In genomic region chr9:115385383-115386122, GRCh38 we compare ENCODE assay signal across 16 cellular contexts.
"Had no signal": no experiment of that assay in that cellular context is flagged by ENCODE, and none has a peak within 500 bp of the region (broad histone marks: within the 10 kb centered on the region; RNA-seq: fewer than 3 reads in every experiment).

No MANE protein-coding gene starts in this region.

- H3K36me3 ChIP-seq: heart right ventricle, upper lobe of left lung had no signal

- DNase-seq: activated CD4-positive, alpha-beta T cell treated with anti-CD3 and anti-CD28 coated beads for 4 hours; activated CD4-positive, alpha-beta T cell treated with anti-CD3 and anti-CD28 coated beads, Interleukin-2, amount 50 U/mL, for 48 hours; activated effector memory CD4-positive, alpha-beta T cell treated with Interleukin-2 at 50 U/mL for 16 hours; activated naive CD4-positive, alpha-beta T cell treated with anti-CD3 and anti-CD28 coated beads for 36 hours; activated naive CD8-positive, alpha-beta T cell treated with anti-CD3 and anti-CD28 coated beads, Interleukin-2, amount 10 ng/mL, durations not matched to agents 7 days and 5 days; activated T-cell treated with anti-CD3 and anti-CD28 coated beads, Interleukin-2, amount 50 U/mL, for 72 hours; amygdala; heart right ventricle; naive B cell; occipital lobe; small intestine; stimulated activated CD4-positive, alpha-beta T cell treated with anti-CD3 and anti-CD28 coated beads, Interleukin-2, amount 100 ng/mL, for 24 hours had no signal

- H3K27me3 ChIP-seq: heart right ventricle, upper lobe of left lung had no signal

- H3K27me3 Mint-ChIP-seq: activated naive CD8-positive, alpha-beta T cell treated with anti-CD3 and anti-CD28 coated beads, Interleukin-2, amount 10 ng/mL, durations not matched to agents 7 days and 5 days; naive B cell; stimulated activated memory B cell treated with anti-CD40 and anti-IgM and Interleukin-4, amounts not matched to agents 10 μg/mL and 1 μg/mL and 100 μg/mL, for 72 hours had no signal

- H3K4me1 Mint-ChIP-seq: activated naive CD8-positive, alpha-beta T cell treated with anti-CD3 and anti-CD28 coated beads, Interleukin-2, amount 10 ng/mL, durations not matched to agents 7 days and 5 days; naive B cell; stimulated activated memory B cell treated with anti-CD40 and anti-IgM and Interleukin-4, amounts not matched to agents 10 μg/mL and 1 μg/mL and 100 μg/mL, for 72 hours had no signal

- H3K27ac ChIP-seq: heart right ventricle, upper lobe of left lung had no signal

- H3K4me3 ChIP-seq: heart right ventricle, lung, upper lobe of left lung had no signal

- H3K36me3 Mint-ChIP-seq: activated naive CD8-positive, alpha-beta T cell treated with anti-CD3 and anti-CD28 coated beads, Interleukin-2, amount 10 ng/mL, durations not matched to agents 7 days and 5 days; naive B cell; stimulated activated memory B cell treated with anti-CD40 and anti-IgM and Interleukin-4, amounts not matched to agents 10 μg/mL and 1 μg/mL and 100 μg/mL, for 72 hours had no signal

- H3K4me1 ChIP-seq: heart right ventricle, upper lobe of left lung had no signal

- ATAC-seq: activated T-cell treated with anti-CD3 and anti-CD28 coated beads, Interleukin-2, amount 50 U/mL, for 72 hours; heart right ventricle; sciatic nerve; stimulated activated memory B cell treated with anti-CD40 and anti-IgM and Interleukin-4, amounts not matched to agents 10 μg/mL and 1 μg/mL and 100 μg/mL, for 72 hours had no signal

- H3K27ac Mint-ChIP-seq: activated naive CD4-positive, alpha-beta T cell treated with anti-CD3 and anti-CD28 coated beads for 36 hours; activated naive CD8-positive, alpha-beta T cell treated with anti-CD3 and anti-CD28 coated beads, Interleukin-2, amount 10 ng/mL, durations not matched to agents 7 days and 5 days; activated T-cell treated with anti-CD3 and anti-CD28 coated beads, Interleukin-2, amount 50 U/mL, for 72 hours; naive B cell; stimulated activated memory B cell treated with anti-CD40 and anti-IgM and Interleukin-4, amounts not matched to agents 10 μg/mL and 1 μg/mL and 100 μg/mL, for 72 hours had no signal

- H3K4me3 Mint-ChIP-seq: activated naive CD4-positive, alpha-beta T cell treated with anti-CD3 and anti-CD28 coated beads for 36 hours; activated naive CD8-positive, alpha-beta T cell treated with anti-CD3 and anti-CD28 coated beads, Interleukin-2, amount 10 ng/mL, durations not matched to agents 7 days and 5 days; activated T-cell treated with anti-CD3 and anti-CD28 coated beads, Interleukin-2, amount 50 U/mL, for 72 hours; naive B cell; stimulated activated memory B cell treated with anti-CD40 and anti-IgM and Interleukin-4, amounts not matched to agents 10 μg/mL and 1 μg/mL and 100 μg/mL, for 72 hours had no signal
